18 cellular contexts compared by ENCODE assay signal in genomic region chr4:48660347-48660746, GRCh38.
"Had no signal": no experiment of that assay in that cellular context is flagged by ENCODE, and none has a peak within 500 bp of the region (broad histone marks: within the 10 kb centered on the region; RNA-seq: fewer than 3 reads in every experiment).

No MANE protein-coding gene starts in this region.

- ATAC-seq: foreskin keratinocyte; left lobe of liver; naive thymus-derived CD8-positive, alpha-beta T cell; pancreas; right cardiac atrium had no signal

- H3K9me3 ChIP-seq: pancreas, stomach had no signal

- H3K36me3 ChIP-seq: pancreas, stomach, thoracic aorta, transverse colon had no signal

- H3K27ac ChIP-seq: foreskin keratinocyte, pancreas, stomach, thoracic aorta had no signal

- H3K27me3 ChIP-seq: foreskin keratinocyte, pancreas, stomach, transverse colon had no signal

- H3K27me3 Mint-ChIP-seq: naive thymus-derived CD8-positive, alpha-beta T cell; progenitor cell of endocrine pancreas had no signal

- DNase-seq: foreskin keratinocyte; head of caudate nucleus; hippocampal formation; kidney glomerular epithelial cell; mammary epithelial cell; naive thymus-derived CD8-positive, alpha-beta T cell; occipital lobe; pancreas; right cardiac atrium; small intestine; stimulated activated CD4-positive, alpha-beta T cell treated with anti-CD3 and anti-CD28 coated beads, Interleukin-12 subunit alpha, Interleukin-12 subunit beta, amount 100 ng/mL, for 4 hours; stimulated activated naive CD4-positive, alpha-beta T cell; stomach; substantia nigra; transverse colon had no signal

- H3K4me3 ChIP-seq: pancreas, stomach, thoracic aorta, transverse colon had no signal

- H3K4me3 Mint-ChIP-seq: naive thymus-derived CD8-positive, alpha-beta T cell had no signal
